In the genomic region with DNA sequence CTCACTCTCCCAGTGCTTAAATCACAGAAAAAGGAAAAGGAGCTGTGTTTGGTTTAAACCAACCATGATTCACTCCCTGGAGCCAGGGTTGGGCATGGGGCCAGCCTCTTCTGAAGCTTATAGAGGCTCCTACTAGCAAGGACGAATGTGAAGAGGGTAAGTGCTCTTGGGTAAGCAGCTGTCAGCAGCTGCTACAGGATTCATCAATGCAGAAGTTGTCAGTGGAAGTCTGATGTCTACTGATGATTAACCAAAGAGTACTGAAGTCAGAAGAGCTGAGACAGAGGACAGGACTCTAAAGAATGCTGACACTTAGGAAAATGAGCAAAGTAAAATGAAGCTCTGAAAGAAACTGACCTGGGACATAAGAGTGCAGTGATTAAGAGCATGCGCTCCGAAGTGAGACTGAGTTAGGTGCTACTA, we compare ENCODE assay signal across 10 cellular contexts. TPM values are rescaled to one million over a fixed set of nuclear protein-coding genes. Genes with fewer than 3 reads are reported as not detected.
DNase-seq lines count a peak whose midpoint lies in the region; ATAC-seq and TF ChIP-seq lines count a peak whose summit lies in the region.
"Had no signal": no experiment of that assay in that cellular context is flagged by ENCODE, and none has a peak within 500 bp of the region (broad histone marks: within the 10 kb centered on the region; RNA-seq: fewer than 3 reads in every experiment).

No MANE protein-coding gene starts in this region.

- H3K4me1 Mint-ChIP-seq in progenitor cell of endocrine pancreas (ENCODE audit: low read depth): peaks cover 1% of the 10 kb centered on the region

- TF ChIP-seq CTCF in choroid plexus epithelial cell (conservative IDR thresholded peaks at IDR 0.05; ENCODE audit: low read depth, low read length) (no peak), omental fat pad (IDR thresholded peaks at IDR 0.05) (no peak), progenitor cell of endocrine pancreas (IDR thresholded peaks at IDR 0.05; ENCODE audit: unreplicated experiment) (no peak)

- peaks cover 19% of the 10 kb centered on the region for H3K27me3 Mint-ChIP-seq in progenitor cell of endocrine pancreas

- no peaks in the 10 kb centered on the region for H3K36me3 Mint-ChIP-seq in progenitor cell of endocrine pancreas (ENCODE audit: insufficient read depth)

- H3K27ac ChIP-seq in caudate nucleus (ENCODE audit: low read depth, low read length): no peak overlapping the region

- DNase-seq in Daoy (ENCODE audit: low read depth) (peak; percentile 73), NCI-H2029 treated with DMSO at 0.1 percent for 48 hours (lab: John Stamatoyannopoulos, UW) (peak; percentile 82), choroid plexus epithelial cell (ENCODE audit: low read depth) (peak; percentile 93), omental fat pad (ENCODE audit: low spot score) (peak; percentile 51), progenitor cell of endocrine pancreas (ENCODE audit: low spot score, unreplicated experiment) (no peak), caudate nucleus (lab: John Stamatoyannopoulos, UW) (no peak)
- no peak for DNase-seq in activated CD8-positive, alpha-beta memory T cell treated with anti-CD3 and anti-CD28 coated beads, Interleukin-2, amount 50 U/mL, for 48 hours
- DNase-seq: glutamatergic neuron; stimulated activated CD4-positive, alpha-beta T cell treated with anti-CD3 and anti-CD28 coated beads, Interleukin-4, amount 100 ng/mL, for 24 hours had no signal

- H3K4me3 ChIP-seq in choroid plexus epithelial cell (ENCODE audit: low read depth, low read length): no peak overlapping the region

- H3K4me3 Mint-ChIP-seq in progenitor cell of endocrine pancreas (ENCODE audit: low read depth): no peak overlapping the region

- no peak overlapping the region for H3K27ac Mint-ChIP-seq in progenitor cell of endocrine pancreas

- ATAC-seq in omental fat pad (ENCODE audit: low FRiP score) (peak; percentile 90), GM19035 (IDR thresholded peaks at IDR 0.05; ENCODE audit: unreplicated experiment) (no peak)

- H3K9me3 Mint-ChIP-seq in progenitor cell of endocrine pancreas (ENCODE audit: low read depth): no peaks in the 10 kb centered on the region

RNA-seq across cellular contexts. Expression of a gene that starts 32.7 kb away (rescaled TPM):
- total RNA-seq in Daoy (2014; rRNA removed; shearing (Covaris generic)): 5.9 and 6.1 TPM in 2 replicates
- total RNA-seq in omental fat pad (10 to 100 TPM; 37.2 to 57.4 (median 45.5) TPM), progenitor cell of endocrine pancreas (35.3 and 43.2 TPM in 2 replicates)

Comparison
In these comparisons a context has a peak if more than half of its experiments do, and no peak if none do; other contexts are left out.
1. DNase-seq: peak in Daoy (single experiment), NCI-H2029 treated with DMSO at 0.1 percent for 48 hours (single experiment), choroid plexus epithelial cell (single experiment) and omental fat pad (single experiment); none in progenitor cell of endocrine pancreas (single experiment), caudate nucleus (0 of 61) and activated CD8-positive, alpha-beta memory T cell treated with anti-CD3 and anti-CD28 coated beads, Interleukin-2, amount 50 U/mL, for 48 hours (single experiment).